In genomic region chr17:40529991-40530390, GRCh38 we compare ENCODE assay signal across 15 cellular contexts. TPM values are rescaled to one million over a fixed set of nuclear protein-coding genes. Genes with fewer than 3 reads are reported as not detected.
DNase-seq lines count a peak whose midpoint lies in the region; ATAC-seq, FAIRE-seq and TF ChIP-seq lines count a peak whose summit lies in the region.
"Had no signal": no experiment of that assay in that cellular context is flagged by ENCODE, and none has a peak within 500 bp of the region (broad histone marks: within the 10 kb centered on the region; RNA-seq: fewer than 3 reads in every experiment).

No MANE protein-coding gene starts in this region.

- intact Hi-C loops in esophagus squamous epithelium (cut with DNase I), result loop anchor here (5.0 kb wide), 1 partner anchor 88 kb away; the partner anchor contains the start of gene IGFBP4

- H3K9me3 ChIP-seq in A549, result peaks cover 26% of the 10 kb centered on the region
- H3K9me3 ChIP-seq in CD8-positive, alpha-beta memory T cell (ENCODE audit: low read length), result peaks cover 3% of the 10 kb centered on the region
- peaks cover 0 to 9% (median 0%) of the 10 kb centered on the region in 3 donors for H3K9me3 ChIP-seq in esophagus squamous epithelium

- no peak for ATAC-seq in A549
- ATAC-seq in activated T-helper 17 cell treated with anti-CD3 and anti-CD28 coated beads, Interleukin-2, amount 50 U/mL, for 72 hours (replicated peaks), result no peak
- ATAC-seq: sciatic nerve, SK-N-SH treated with all-trans-retinoic acid at 6 μM for 48 hours had no signal

- TF ChIP-seq CTCF in A549 (IDR thresholded peaks at IDR 0.05), result no peak
- TF ChIP-seq CTCF in esophagus squamous epithelium (IDR thresholded peaks at IDR 0.05), result no peak
- no peak for TF ChIP-seq CTCF in chondrocyte (IDR thresholded peaks at IDR 0.05)

- H3K27me3 ChIP-seq in CD8-positive, alpha-beta memory T cell (ENCODE audit: insufficient read depth, low read length, poor library complexity, severe bottlenecking), result no peaks in the 10 kb centered on the region
- no peaks in the 10 kb centered on the region for H3K27me3 ChIP-seq in esophagus squamous epithelium

- 91% methylated on average over 2 of the region's 2 CpGs for WGBS in A549 (ENCODE audit: missing lambda C conversion rate)
- WGBS in esophagus squamous epithelium, 2 donors, result 64 to 77% methylated on average over 2 of the region's 2 CpGs

- DNase-seq in A549 (ENCODE audit: low read depth in 1 of 2, low spot score in 1 of 2) (no peak), esophagus squamous epithelium (lab: John Stamatoyannopoulos, UW) (no peak), NAMALWA (ENCODE audit: low spot score) (no peak), chondrocyte (ENCODE audit: low spot score) (no peak), NCI-H1436 (lab: John Stamatoyannopoulos, UW) (no peak), GOT3 (lab: John Stamatoyannopoulos, UW) (no peak)
- no peak for DNase-seq in CD8-positive, alpha-beta memory T cell
- DNase-seq: dermis blood vessel endothelial cell, NCI-H2029 treated with DMSO at 0.1 percent for 48 hours, NCI-H524 had no signal

- CTCF ChIA-PET in A549 (lab: Yijun Ruan, JAX), result interaction anchor here (0.6 to 36.6 kb wide), 13 partner anchors 8 to 646 kb away, joined by 3 to 1144 read pairs (median 5); partner anchors contain the start of genes CCR7 and IGFBP4
- CTCF ChIA-PET in CD8-positive, alpha-beta memory T cell (lab: Charles Lee), result interaction anchor here (0.8 to 20.1 kb wide), 5 partner anchors 10 to 172 kb away, joined by 3 to 475 read pairs (median 4); partner anchors contain the start of gene CCR7

- H3K4me3 ChIP-seq in A549, result no peak overlapping the region
- no peak overlapping the region for H3K4me3 ChIP-seq in CD8-positive, alpha-beta memory T cell (ENCODE audit: low read length)
- H3K4me3 ChIP-seq in esophagus squamous epithelium, result no peak overlapping the region

- H3K27ac ChIP-seq in A549, result peak overlapping the region; percentile 95 to 99
- no peak overlapping the region for H3K27ac ChIP-seq in CD8-positive, alpha-beta memory T cell (ENCODE audit: low read depth, low read length)
- peak overlapping the region; percentile 20 to 91 (median 82) for H3K27ac ChIP-seq in esophagus squamous epithelium

- H3K4me2 ChIP-seq in A549, result no peak overlapping the region

- H3K4me1 ChIP-seq in A549, result peaks cover 50% of the 10 kb centered on the region
- H3K4me1 ChIP-seq in CD8-positive, alpha-beta memory T cell (ENCODE audit: insufficient read depth, low read length), result peaks cover 68% of the 10 kb centered on the region
- H3K4me1 ChIP-seq in esophagus squamous epithelium, result peaks cover 33 to 91% (median 43%) of the 10 kb centered on the region in 3 donors

- no peak for FAIRE-seq in A549 (lab: Jason Lieb, UNC)

- no peaks in the 10 kb centered on the region for H3K36me3 ChIP-seq in CD8-positive, alpha-beta memory T cell (ENCODE audit: insufficient read depth, low read length)
- H3K36me3 ChIP-seq in esophagus squamous epithelium, result no peaks in the 10 kb centered on the region

- no peak for TF ChIP-seq EP300 in A549 (IDR thresholded peaks at IDR 0.05)

- no peak for TF ChIP-seq RAD21 in A549 (conservative IDR thresholded peaks at IDR 0.05 in 1 of 2, IDR thresholded peaks at IDR 0.05 in 1 of 2)

- peaks cover 0 to 3% of the 10 kb centered on the region in 2 donors for H3K27me3 Mint-ChIP-seq in CD8-positive, alpha-beta memory T cell
- no peaks in the 10 kb centered on the region for H3K27me3 Mint-ChIP-seq in activated T-helper 17 cell treated with anti-CD3 and anti-CD28 coated beads, Interleukin-2, amount 50 U/mL, for 72 hours
- no peaks in the 10 kb centered on the region for H3K27me3 Mint-ChIP-seq in chondrocyte (ENCODE audit: low read depth)

- peaks cover 61 to 74% (median 72%) of the 10 kb centered on the region in 3 donors for H3K4me1 Mint-ChIP-seq in CD8-positive, alpha-beta memory T cell
- peaks cover 45% of the 10 kb centered on the region for H3K4me1 Mint-ChIP-seq in activated T-helper 17 cell treated with anti-CD3 and anti-CD28 coated beads, Interleukin-2, amount 50 U/mL, for 72 hours
- H3K4me1 Mint-ChIP-seq in chondrocyte (ENCODE audit: low read depth), result peaks cover 46% of the 10 kb centered on the region

- TF ChIP-seq POLR2A in A549 (IDR thresholded peaks at IDR 0.05; ENCODE audit: low read length), result no peak
- TF ChIP-seq POLR2A in esophagus squamous epithelium (IDR thresholded peaks at IDR 0.05), result no peak

- H3K36me3 Mint-ChIP-seq in CD8-positive, alpha-beta memory T cell, result peaks cover 4 to 17% (median 7%) of the 10 kb centered on the region in 3 donors
- peaks cover 8% of the 10 kb centered on the region for H3K36me3 Mint-ChIP-seq in activated T-helper 17 cell treated with anti-CD3 and anti-CD28 coated beads, Interleukin-2, amount 50 U/mL, for 72 hours (ENCODE audit: low read depth)
- H3K36me3 Mint-ChIP-seq in chondrocyte (ENCODE audit: low read depth), result peaks cover 4% of the 10 kb centered on the region

- POLR2A ChIA-PET in A549 (lab: Yijun Ruan, JAX), result interaction anchor here (6.2 kb wide), 1 partner anchor 62 kb away, joined by 177 read pairs; no protein-coding TSS in a partner anchor
- POLR2A ChIA-PET in CD8-positive, alpha-beta memory T cell (lab: Charles Lee), result interaction anchor here (0.5 kb wide), 1 partner anchor 124 kb away, joined by 3 read pairs; no protein-coding TSS in a partner anchor

- peak overlapping the region in 2 of 7 donors; percentile 31 to 39 for H3K4me3 Mint-ChIP-seq in CD8-positive, alpha-beta memory T cell
- no peak overlapping the region for H3K4me3 Mint-ChIP-seq in activated T-helper 17 cell treated with anti-CD3 and anti-CD28 coated beads, Interleukin-2, amount 50 U/mL, for 72 hours
- no peak overlapping the region for H3K4me3 Mint-ChIP-seq in chondrocyte (ENCODE audit: unreplicated experiment)

- peaks cover 6 to 9% (median 7%) of the 10 kb centered on the region in 5 donors for H3K9me3 Mint-ChIP-seq in CD8-positive, alpha-beta memory T cell
- H3K9me3 Mint-ChIP-seq in activated T-helper 17 cell treated with anti-CD3 and anti-CD28 coated beads, Interleukin-2, amount 50 U/mL, for 72 hours, result peaks cover 5% of the 10 kb centered on the region
- peaks cover 10% of the 10 kb centered on the region for H3K9me3 Mint-ChIP-seq in chondrocyte (ENCODE audit: low read depth)

- peak overlapping the region in 7 of 8 donors; percentile 47 to 99 (median 94) for H3K27ac Mint-ChIP-seq in CD8-positive, alpha-beta memory T cell
- H3K27ac Mint-ChIP-seq in activated T-helper 17 cell treated with anti-CD3 and anti-CD28 coated beads, Interleukin-2, amount 50 U/mL, for 72 hours, result peak overlapping the region; percentile 90
- no peak overlapping the region for H3K27ac Mint-ChIP-seq in chondrocyte (ENCODE audit: unreplicated experiment)

TF ChIP-seq in A549, 52 proteins besides CTCF, POLR2A, EP300 and RAD21:
- TF ChIP-seq FOSL2 (IDR thresholded peaks at IDR 0.05) (no peak), FOSL2 (CRISPR knock-in tag; IDR thresholded peaks at IDR 0.05) (peak; percentile 22; the same call in 1 of the 2 replicates), ZNF302 (CRISPR knock-in tag; IDR thresholded peaks at IDR 0.05) (no peak), HOXA7 (CRISPR knock-in tag; IDR thresholded peaks at IDR 0.05) (no peak)

RNA-seq across cellular contexts. Expression of gene TNS4, which starts 28.6 kb away (rescaled TPM):
- 24.2 and 45.9 TPM in 2 replicates for polyA plus RNA-seq in A549 (2011; rRNA removed)
- 18.0 and 30.2 TPM in 2 replicates for polyA plus RNA-seq in A549 (2012; cell fraction: cytosol; rRNA removed)
- 83.8 and 125 TPM in 2 replicates for polyA plus RNA-seq in A549 (2012; cell fraction: nucleus; rRNA removed)
- polyA plus RNA-seq in A549 (2017; fragmentation: RNase III; extraction: RNeasy Plus Mini Kit Qiagen cat#74134 plus additional on column Dnase treatment), result 61.6 to 75.9 TPM (median 73.5 TPM) in 3 replicates
- 62.8 and 79.7 TPM in 2 replicates for polyA minus RNA-seq in A549 (2011; rRNA and poly(A)+ RNA removed)
- 1 to 10 TPM; 3.1 TPM for total RNA-seq in CD8-positive, alpha-beta memory T cell
- polyA plus RNA-seq in CD8-positive, alpha-beta memory T cell, result 0.41 TPM
- 10 to 100 TPM in 1 of 2 donors, 1 to 10 TPM in 1; 8.8 to 19.8 TPM for total RNA-seq in activated T-helper 17 cell treated with anti-CD3 and anti-CD28 coated beads, Interleukin-2, amount 50 U/mL, for 72 hours
- total RNA-seq in esophagus squamous epithelium, result 100 to 1,000 TPM in 1 of 4 donors, 10 to 100 TPM in 3; 34.6 to 104 (median 71.1) TPM
- 0.39 TPM in 1 of 3 replicates, not detected in the others for total RNA-seq in chondrocyte
- total RNA-seq: dermis blood vessel endothelial cell had no signal
- polyA plus RNA-seq: liver had no signal

RNA-seq across cellular contexts. Expression of gene CCR7, which starts 35.3 kb away (rescaled TPM):
- 1.4 and 1.9 TPM in 2 replicates for polyA plus RNA-seq in A549 (2011; rRNA removed)
- 0.79 and 1.5 TPM in 2 replicates for polyA plus RNA-seq in A549 (2012; cell fraction: cytosol; rRNA removed)
- polyA plus RNA-seq in A549 (2012; cell fraction: nucleus; rRNA removed), result 3.0 and 3.2 TPM in 2 replicates
- 0.72 to 0.84 TPM (median 0.76 TPM) in 3 replicates for polyA plus RNA-seq in A549 (2017; fragmentation: RNase III; extraction: RNeasy Plus Mini Kit Qiagen cat#74134 plus additional on column Dnase treatment)
- polyA minus RNA-seq in A549 (2011; rRNA and poly(A)+ RNA removed), result 1.7 and 3.3 TPM in 2 replicates
- total RNA-seq in CD8-positive, alpha-beta memory T cell, result 100 to 1,000 TPM; 152 to 154 TPM
- polyA plus RNA-seq in CD8-positive, alpha-beta memory T cell, result 286 TPM
- total RNA-seq in activated T-helper 17 cell treated with anti-CD3 and anti-CD28 coated beads, Interleukin-2, amount 50 U/mL, for 72 hours, result 100 to 1,000 TPM; 140 to 304 TPM
- under 1 TPM in 3 of 4 donors, not detected in 1; 0.12 to 0.95 (median 0.53) TPM for total RNA-seq in esophagus squamous epithelium
- total RNA-seq in chondrocyte, result not detected in 3 replicates
- total RNA-seq: osteoblast had no signal

Comparison
In these comparisons a context has a peak if more than half of its experiments do, and no peak if none do; other contexts are left out.
1. RNA of gene CCR7, which starts 35.3 kb away (total RNA-seq): 140 to 304 TPM in activated T-helper 17 cell treated with anti-CD3 and anti-CD28 coated beads, Interleukin-2, amount 50 U/mL, for 72 hours and 152 to 154 TPM in CD8-positive, alpha-beta memory T cell; 0.12 to 0.95 TPM in esophagus squamous epithelium and not detected in chondrocyte; every median in the first group is over 10 times any median in the second.